ENCODE assay signal across 8 cellular contexts in genomic region chr7:4775281-4776159, GRCh38. TPM values are rescaled to one million over a fixed set of nuclear protein-coding genes. Genes with fewer than 3 reads are reported as not detected.
DNase-seq lines count a peak whose midpoint lies in the region; ATAC-seq and TF ChIP-seq lines count a peak whose summit lies in the region.

AP5Z1 (plus strand) TSS chr7:4775623; CDS start chr7:4775716, 93 bp downstream.

- H3K9me3 ChIP-seq in ectodermal cell (ENCODE audit: control insufficient read depth, low read length) = no peaks in the 10 kb centered on the region
- no peaks in the 10 kb centered on the region for H3K9me3 ChIP-seq in lower lobe of right lung

- H3K4me1 ChIP-seq in ectodermal cell (ENCODE audit: control insufficient read depth, insufficient read depth, low read length) (peaks cover 5% of the 10 kb centered on the region), lower lobe of right lung (peaks cover 32% of the 10 kb centered on the region)

- H3K36me3 ChIP-seq in ectodermal cell (ENCODE audit: control insufficient read depth, insufficient read depth, low read length) (no peaks in the 10 kb centered on the region), lower lobe of right lung (peaks cover 16% of the 10 kb centered on the region)

- peak within 1 kb of the TSS; percentile 33 for H3K27ac ChIP-seq in ectodermal cell (ENCODE audit: insufficient read depth, low read depth, low read length, poor library complexity, severe bottlenecking)
- peak within 1 kb of the TSS; percentile 96 for H3K27ac ChIP-seq in lower lobe of right lung

- intact Hi-C loops in lower lobe of right lung (cut with DNase I) = no loop called here

- H3K27me3 ChIP-seq in ectodermal cell (ENCODE audit: control insufficient read depth, insufficient read depth, low read length, poor library complexity, severe bottlenecking) = no peaks in the 10 kb centered on the region
- H3K27me3 ChIP-seq in lower lobe of right lung (ENCODE audit: low read depth) = no peaks in the 10 kb centered on the region

- WGBS in ectodermal cell, 2 experiments = 0 to 1% methylated on average over 70 of the region's 70 CpGs

- ATAC-seq in GM19467 (IDR thresholded peaks at IDR 0.05; ENCODE audit: unreplicated experiment) (peak; percentile 93), lower lobe of right lung (peak; percentile 98 to 99)

- TF ChIP-seq CTCF in lower lobe of right lung (IDR thresholded peaks at IDR 0.05) = no peak

- H3K4me3 ChIP-seq in ectodermal cell (ENCODE audit: insufficient read depth, low read depth, low read length) = peak within 1 kb of the TSS; percentile 98
- H3K4me3 ChIP-seq in lower lobe of right lung = peak within 1 kb of the TSS; percentile 86

- peak; percentile 85 for DNase-seq in CMK (ENCODE audit: low read depth)
- peak; percentile 99 for DNase-seq in HPDE6-E6E7 (ENCODE audit: extremely low spot score)
- peak; percentile 73 for DNase-seq in NK-92 (lab: John Stamatoyannopoulos, UW; ENCODE audit: unreplicated experiment)
- peak; percentile 82 to 92 for DNase-seq in activated CD8-positive, alpha-beta memory T cell treated with anti-CD3 and anti-CD28 coated beads for 1 hour (ENCODE audit: extremely low read depth in 1 of 2, low read depth in 1 of 2)
- DNase-seq in lower lobe of right lung = peak; percentile 98
- peak; percentile 79 to 90 (median 86) for DNase-seq in stimulated activated CD4-positive, alpha-beta T cell treated with anti-CD3 and anti-CD28 coated beads, TNF-alpha, amount 100 ng/mL, for 1 hour (ENCODE audit: low read depth in 3 of 3, low spot score in 1 of 3)

RNA-seq across cellular contexts. Expression of gene AP5Z1, which starts in this region (rescaled TPM):
- 19.4 TPM for polyA plus RNA-seq in ectodermal cell (2013, experiment 1 of 4)
- polyA plus RNA-seq in ectodermal cell (2013, experiment 2 of 4) = 23.4 TPM
- polyA plus RNA-seq in ectodermal cell (2013, experiment 3 of 4) = 14.8 TPM
- polyA plus RNA-seq in ectodermal cell (2013, experiment 4 of 4) = 16.5 TPM
- 50.4 TPM for total RNA-seq in lower lobe of right lung

Comparison
In these comparisons a context has a peak if more than half of its experiments do, and no peak if none do; other contexts are left out.
1. Peak in every context shown above with its lines: DNase-seq, ATAC-seq, H3K4me3 ChIP-seq and H3K27ac ChIP-seq.